27 cellular contexts compared by ENCODE assay signal in genomic region chr3:151226825-151227224, GRCh38. TPM values are rescaled to one million over a fixed set of nuclear protein-coding genes. Genes with fewer than 3 reads are reported as not detected.
DNase-seq lines count a peak whose midpoint lies in the region; ATAC-seq and TF ChIP-seq lines count a peak whose summit lies in the region.
"Had no signal": no experiment of that assay in that cellular context is flagged by ENCODE, and none has a peak within 500 bp of the region (broad histone marks: within the 10 kb centered on the region; RNA-seq: fewer than 3 reads in every experiment).

No MANE protein-coding gene starts in this region.

- H3K36me3 ChIP-seq in BLaER1, result peaks cover 6% of the 10 kb centered on the region; the same call in 1 of the 2 replicates
- no peaks in the 10 kb centered on the region for H3K36me3 ChIP-seq in mesenchymal stem cell (ENCODE audit: control insufficient read depth in 1 of 2, insufficient read depth in 2 of 2, low read depth in 1 of 2, low read length in 2 of 2)
- H3K36me3 ChIP-seq: BE2C, gastroesophageal sphincter, prostate gland, tibial artery had no signal

- H3K9ac ChIP-seq in BLaER1, result no peak overlapping the region
- H3K9ac ChIP-seq in mesenchymal stem cell (ENCODE audit: low read length), result no peak overlapping the region

- H3K4me3 Mint-ChIP-seq in T-helper 2 cell treated with Interferon-gamma antibody and Interleukin-4, amounts not matched to agents 5 μg/mL and 100 μg/mL, for 36 hours, result no peak overlapping the region
- H3K4me3 Mint-ChIP-seq in activated CD8-positive, alpha-beta T cell treated with anti-CD3 and anti-CD28 coated beads for 36 hours, result no peak overlapping the region
- H3K4me3 Mint-ChIP-seq: GM23338 had no signal

- 92% methylated on average over 5 of the region's 5 CpGs for WGBS in mesenchymal stem cell

- peaks cover 12% of the 10 kb centered on the region for H3K36me3 Mint-ChIP-seq in T-helper 2 cell treated with Interferon-gamma antibody and Interleukin-4, amounts not matched to agents 5 μg/mL and 100 μg/mL, for 36 hours (ENCODE audit: low read depth)
- peaks cover 10% of the 10 kb centered on the region for H3K36me3 Mint-ChIP-seq in activated CD8-positive, alpha-beta T cell treated with anti-CD3 and anti-CD28 coated beads for 36 hours (ENCODE audit: low read depth)

- H3K4me1 ChIP-seq in BLaER1, result peaks cover 50% of the 10 kb centered on the region
- peaks cover 7% of the 10 kb centered on the region for H3K4me1 ChIP-seq in mesenchymal stem cell (ENCODE audit: control insufficient read depth, insufficient read depth, low read depth, low read length)

- H3K9me3 ChIP-seq in BLaER1, result 0 out of 2 replicates have a peak, but pooled peaks cover 6% of the 10 kb centered on the region
- H3K9me3 ChIP-seq in mesenchymal stem cell (ENCODE audit: control insufficient read depth, low read length), result peaks cover 6% of the 10 kb centered on the region
- H3K9me3 ChIP-seq: BE2C, gastroesophageal sphincter, prostate gland, tibial artery had no signal

- H3K4me3 ChIP-seq in BLaER1 (no peak overlapping the region), mesenchymal stem cell (ENCODE audit: insufficient read depth in 1 of 2, low read depth in 1 of 2, low read length in 2 of 2) (no peak overlapping the region)
- H3K4me3 ChIP-seq: gastroesophageal sphincter, GM23338, prostate gland, skin epidermis, tibial artery had no signal

- no peak for ATAC-seq in activated CD8-positive, alpha-beta T cell treated with anti-CD3 and anti-CD28 coated beads for 36 hours
- ATAC-seq in HG03457 (IDR thresholded peaks at IDR 0.05; ENCODE audit: unreplicated experiment), result no peak

- H3K27ac Mint-ChIP-seq in T-helper 2 cell treated with Interferon-gamma antibody and Interleukin-4, amounts not matched to agents 5 μg/mL and 100 μg/mL, for 36 hours, result peak overlapping the region; percentile 65
- peak overlapping the region; percentile 92 for H3K27ac Mint-ChIP-seq in activated CD8-positive, alpha-beta T cell treated with anti-CD3 and anti-CD28 coated beads for 36 hours

- H3K27me3 Mint-ChIP-seq in T-helper 2 cell treated with Interferon-gamma antibody and Interleukin-4, amounts not matched to agents 5 μg/mL and 100 μg/mL, for 36 hours (ENCODE audit: low read depth), result no peaks in the 10 kb centered on the region
- H3K27me3 Mint-ChIP-seq in activated CD8-positive, alpha-beta T cell treated with anti-CD3 and anti-CD28 coated beads for 36 hours, result no peaks in the 10 kb centered on the region
- H3K27me3 Mint-ChIP-seq: effector memory CD8-positive, alpha-beta T cell had no signal

- no peak overlapping the region for H3K23ac ChIP-seq in mesenchymal stem cell (ENCODE audit: low read length in 2 of 2)

- H3K9me3 Mint-ChIP-seq in T-helper 2 cell treated with Interferon-gamma antibody and Interleukin-4, amounts not matched to agents 5 μg/mL and 100 μg/mL, for 36 hours, result peaks cover 15% of the 10 kb centered on the region
- peaks cover 10% of the 10 kb centered on the region for H3K9me3 Mint-ChIP-seq in activated CD8-positive, alpha-beta T cell treated with anti-CD3 and anti-CD28 coated beads for 36 hours

- DNase-seq in T-helper 2 cell treated with Interferon-gamma antibody and Interleukin-4, amounts not matched to agents 5 μg/mL and 100 μg/mL, for 36 hours (ENCODE audit: low spot score), result no peak
- no peak for DNase-seq in T-helper 2 cell
- DNase-seq in activated CD8-positive, alpha-beta T cell treated with anti-CD3 and anti-CD28 coated beads for 36 hours, result no peak
- DNase-seq in mesenchymal stem cell, result no peak
- DNase-seq in KG1 (lab: John Stamatoyannopoulos, UW), result no peak
- DNase-seq in NCI-H2196 treated with DMSO at 0.1 percent for 48 hours (lab: John Stamatoyannopoulos, UW; ENCODE audit: unreplicated experiment), result no peak
- DNase-seq: activated CD4-positive, alpha-beta T cell treated with anti-CD3 and anti-CD28 coated beads for 1 hour; BE2C; effector memory CD8-positive, alpha-beta T cell; islet precursor cell; KBM-7; NCI-H1694; NCI-H2227 treated with DMSO at 0.1 percent for 48 hours; NCI-H774; Right ventricle myocardium superior; stimulated activated CD4-positive, alpha-beta T cell treated with anti-CD3 and anti-CD28 coated beads, Interleukin-4, amount 100 ng/mL, for 1 hour; stimulated activated naive CD4-positive, alpha-beta T cell treated with Interleukin-2 at 50 U/mL for 16 hours; tibial artery had no signal

- H3K79me1 ChIP-seq in mesenchymal stem cell (replicated peaks; ENCODE audit: low read length, poor library complexity, severe bottlenecking), result no peaks in the 10 kb centered on the region

- peak overlapping the region; percentile 34 to 72 for H3K18ac ChIP-seq in mesenchymal stem cell (ENCODE audit: low read depth in 1 of 2, low read length in 2 of 2)

- intact Hi-C loops in activated CD8-positive, alpha-beta T cell treated with anti-CD3 and anti-CD28 coated beads for 36 hours (cut with micrococcal nuclease), result loop anchor here (2.0 kb wide), 2 partner anchors 22 to 58 kb away; no protein-coding TSS in a partner anchor

- peak overlapping the region; percentile 45 for H2BK120ac ChIP-seq in mesenchymal stem cell (ENCODE audit: low read depth, low read length)

- CTCF ChIA-PET in activated CD8-positive, alpha-beta T cell treated with anti-CD3 and anti-CD28 coated beads for 36 hours (lab: Charles Lee), result interaction anchor here (0.7 to 8.5 kb wide), 25 partner anchors 8 to 612 kb away, joined by 3 to 254 read pairs (median 6); partner anchors contain the start of genes GPR171 and P2RY14

- H3K27ac ChIP-seq in BLaER1 (no peak overlapping the region), mesenchymal stem cell (ENCODE audit: low read length, poor library complexity, severe bottlenecking) (no peak overlapping the region)
- H3K27ac ChIP-seq: 22Rv1, prostate gland, tibial artery had no signal

- H3K4me2 ChIP-seq in BLaER1 (peak overlapping the region; percentile 38; the same call in 1 of the 2 replicates), mesenchymal stem cell (ENCODE audit: low read length, poor library complexity, severe bottlenecking) (no peak overlapping the region)
- H3K4me2 ChIP-seq: GM23338 had no signal

- H3K4me1 Mint-ChIP-seq in T-helper 2 cell treated with Interferon-gamma antibody and Interleukin-4, amounts not matched to agents 5 μg/mL and 100 μg/mL, for 36 hours (ENCODE audit: low read depth), result peaks cover 58% of the 10 kb centered on the region
- H3K4me1 Mint-ChIP-seq in activated CD8-positive, alpha-beta T cell treated with anti-CD3 and anti-CD28 coated beads for 36 hours (ENCODE audit: low read depth), result peaks cover 64% of the 10 kb centered on the region

- POLR2A ChIA-PET in activated CD8-positive, alpha-beta T cell treated with anti-CD3 and anti-CD28 coated beads for 36 hours (lab: Charles Lee), result interaction anchor here (0.6 to 4.0 kb wide), 8 partner anchors 16 to 59 kb away, joined by 3 to 39 read pairs (median 4); partner anchors contain the start of genes GPR171 and P2RY14

- no peak overlapping the region for H2BK5ac ChIP-seq in mesenchymal stem cell (ENCODE audit: low read depth, low read length, poor library complexity, severe bottlenecking)

- H2AFZ ChIP-seq in mesenchymal stem cell (ENCODE audit: low read depth, low read length), result no peak overlapping the region
- H2AFZ ChIP-seq: GM23338 had no signal

- H3K4ac ChIP-seq in mesenchymal stem cell (ENCODE audit: low read depth in 1 of 2, low read length in 2 of 2), result peak overlapping the region; percentile 1 to 15

- no peak overlapping the region for H4K8ac ChIP-seq in mesenchymal stem cell (ENCODE audit: low read length)

- no peak overlapping the region for H2BK15ac ChIP-seq in mesenchymal stem cell (ENCODE audit: low read depth, poor library complexity, severe bottlenecking)

- H4K91ac ChIP-seq in mesenchymal stem cell (ENCODE audit: low read length), result peak overlapping the region; percentile 52

- H4K20me1 ChIP-seq in BLaER1, result no peaks in the 10 kb centered on the region

- no peak overlapping the region for H3K14ac ChIP-seq in mesenchymal stem cell (ENCODE audit: low read length in 2 of 2)

- H3K27me3 ChIP-seq in BLaER1 (no peaks in the 10 kb centered on the region), mesenchymal stem cell (ENCODE audit: control insufficient read depth in 1 of 2, insufficient read depth in 1 of 2, low read length in 2 of 2) (no peaks in the 10 kb centered on the region)
- H3K27me3 ChIP-seq: BE2C, gastroesophageal sphincter, tibial artery had no signal

- TF ChIP-seq CTCF in activated CD8-positive, alpha-beta T cell treated with anti-CD3 and anti-CD28 coated beads for 36 hours (IDR thresholded peaks at IDR 0.05), result no peak

- H2BK12ac ChIP-seq in mesenchymal stem cell (ENCODE audit: low read length in 2 of 2), result peak overlapping the region; percentile 11 to 80

- no peak overlapping the region for H2AK5ac ChIP-seq in mesenchymal stem cell (ENCODE audit: low read length, severe bottlenecking)

RNA-seq across cellular contexts. Expression of gene GPR171, which starts 23.8 kb away (rescaled TPM):
- 100 to 1,000 TPM in 1 of 2 experiments, 10 to 100 TPM in 1; 91.8 to 101 TPM for total RNA-seq in activated CD8-positive, alpha-beta T cell treated with anti-CD3 and anti-CD28 coated beads for 36 hours
- not detected for polyA plus RNA-seq in mesenchymal stem cell (2013, experiment 1 of 2)
- polyA plus RNA-seq in mesenchymal stem cell (2013, experiment 2 of 2), result 0.04 TPM
- total RNA-seq: GM23338, HT-29, OCI-LY7 had no signal

RNA-seq across cellular contexts. Expression of gene P2RY14, which starts 51.5 kb away (rescaled TPM):
- total RNA-seq in activated CD8-positive, alpha-beta T cell treated with anti-CD3 and anti-CD28 coated beads for 36 hours, result under 1 TPM; 0.51 to 0.70 TPM
- polyA plus RNA-seq in mesenchymal stem cell (2013, experiment 1 of 2), result 4.2 TPM
- 4.0 TPM for polyA plus RNA-seq in mesenchymal stem cell (2013, experiment 2 of 2)
- total RNA-seq: GM23338, HT-29, OCI-LY7 had no signal
